In genomic region chr16:89140401-89140800, GRCh38 we compare ENCODE assay signal across 1 cellular context.
TF ChIP-seq lines count a peak whose summit lies in the region.

No MANE protein-coding gene starts in this region.

TF ChIP-seq in HepG2, 621 proteins besides CTCF, POLR2A, EP300 and RAD21:
- TF ChIP-seq MEIS1 (CRISPR knock-in tag; IDR thresholded peaks at IDR 0.05; ENCODE audit: borderline replicate concordance) = no peak
- TF ChIP-seq ZNF230 (CRISPR knock-in tag; IDR thresholded peaks at IDR 0.05) = no peak
- no peak for TF ChIP-seq ZNF430 (CRISPR knock-in tag; IDR thresholded peaks at IDR 0.05)
- no peak for TF ChIP-seq IKZF4 (CRISPR knock-in tag; IDR thresholded peaks at IDR 0.05; ENCODE audit: borderline replicate concordance, low read depth, not compliant biosample characterization)
- no peak for TF ChIP-seq ZFP37 (CRISPR knock-in tag; IDR thresholded peaks at IDR 0.05; ENCODE audit: borderline replicate concordance)
- no peak for TF ChIP-seq ZBTB20 (CRISPR knock-in tag; IDR thresholded peaks at IDR 0.05; ENCODE audit: borderline replicate concordance, low read depth)
- TF ChIP-seq DMTF1 (CRISPR knock-in tag; IDR thresholded peaks at IDR 0.05) = no peak
- no peak for TF ChIP-seq MYNN (CRISPR knock-in tag; IDR thresholded peaks at IDR 0.05; ENCODE audit: low read depth)
- no peak for TF ChIP-seq CHD2 (IDR thresholded peaks at IDR 0.05; ENCODE audit: low read depth, low read length)
- TF ChIP-seq NCOR1 (IDR thresholded peaks at IDR 0.05; ENCODE audit: borderline replicate concordance, low read length) = no peak
